Comparison of ENCODE assay signal across 13 cellular contexts in the genomic region with DNA sequence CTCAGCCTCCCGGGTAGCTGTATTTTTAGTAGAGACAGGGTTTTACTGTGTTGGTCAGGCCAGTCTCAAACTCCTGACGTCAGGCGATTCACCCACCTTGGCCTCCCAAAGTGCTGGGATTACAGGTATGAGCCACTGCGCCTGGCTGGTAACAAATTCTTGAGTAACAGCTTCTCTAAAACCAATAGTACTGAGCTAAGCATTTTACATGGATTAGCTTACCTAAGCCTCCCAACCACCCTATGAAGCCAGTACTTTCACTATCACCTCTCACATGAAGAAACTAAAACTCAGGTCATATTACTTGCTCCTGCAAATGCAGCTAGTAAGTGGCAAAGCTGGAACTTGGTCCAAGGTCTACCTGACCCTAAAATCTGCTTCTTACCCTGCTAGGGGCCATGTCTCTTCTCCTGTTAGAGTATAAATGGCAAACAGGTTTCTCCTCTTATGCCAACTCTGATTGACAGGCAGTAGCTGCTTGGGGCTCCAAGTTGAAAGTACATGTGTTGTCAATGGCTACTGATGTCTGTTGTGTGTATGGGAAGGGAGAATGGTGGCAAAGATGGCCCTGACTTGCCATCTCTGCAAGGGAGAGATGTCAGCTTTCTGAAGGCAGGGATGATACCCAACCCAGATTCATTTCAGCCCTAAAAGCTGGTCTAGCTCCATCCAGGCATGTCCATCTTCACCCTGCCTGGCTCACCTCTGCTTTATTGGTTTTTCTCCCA.
DNase-seq lines count a peak whose midpoint lies in the region; ATAC-seq and TF ChIP-seq lines count a peak whose summit lies in the region.
"Had no signal": no experiment of that assay in that cellular context is flagged by ENCODE, and none has a peak within 500 bp of the region (broad histone marks: within the 10 kb centered on the region; RNA-seq: fewer than 3 reads in every experiment).

No MANE protein-coding gene starts in this region.

- no peak for ATAC-seq in stimulated activated memory B cell treated with anti-CD40 and anti-IgM and Interleukin-4, amounts not matched to agents 10 μg/mL and 1 μg/mL and 100 μg/mL, for 72 hours
- no peak for ATAC-seq in SK-N-SH treated with all-trans-retinoic acid at 6 μM for 48 hours
- ATAC-seq in HG03045 (IDR thresholded peaks at IDR 0.05; ENCODE audit: unreplicated experiment) = no peak

- no peaks in the 10 kb centered on the region for H3K27me3 ChIP-seq in effector memory CD4-positive, alpha-beta T cell (replicated peaks; ENCODE audit: control insufficient read depth, insufficient read depth, low read length, poor library complexity, severe bottlenecking)
- H3K27me3 ChIP-seq: breast epithelium had no signal

- H3K9me3 ChIP-seq in effector memory CD4-positive, alpha-beta T cell (ENCODE audit: control insufficient read depth, low read length) = no peaks in the 10 kb centered on the region
- H3K9me3 ChIP-seq: breast epithelium had no signal

- H3K9me3 Mint-ChIP-seq in activated naive CD4-positive, alpha-beta T cell treated with anti-CD3 and anti-CD28 coated beads, Interleukin-2, amount 50 U/mL, for 24 hours = no peaks in the 10 kb centered on the region
- H3K9me3 Mint-ChIP-seq in stimulated activated memory B cell treated with anti-CD40 and anti-IgM and Interleukin-4, amounts not matched to agents 10 μg/mL and 1 μg/mL and 100 μg/mL, for 72 hours = no peaks in the 10 kb centered on the region

- H3K36me3 Mint-ChIP-seq in activated naive CD4-positive, alpha-beta T cell treated with anti-CD3 and anti-CD28 coated beads, Interleukin-2, amount 50 U/mL, for 24 hours = peaks cover 20% of the 10 kb centered on the region
- peaks cover 23% of the 10 kb centered on the region for H3K36me3 Mint-ChIP-seq in stimulated activated memory B cell treated with anti-CD40 and anti-IgM and Interleukin-4, amounts not matched to agents 10 μg/mL and 1 μg/mL and 100 μg/mL, for 72 hours

- H3K27me3 Mint-ChIP-seq in activated naive CD4-positive, alpha-beta T cell treated with anti-CD3 and anti-CD28 coated beads, Interleukin-2, amount 50 U/mL, for 24 hours = no peaks in the 10 kb centered on the region
- no peaks in the 10 kb centered on the region for H3K27me3 Mint-ChIP-seq in stimulated activated memory B cell treated with anti-CD40 and anti-IgM and Interleukin-4, amounts not matched to agents 10 μg/mL and 1 μg/mL and 100 μg/mL, for 72 hours

- H3K36me3 ChIP-seq in effector memory CD4-positive, alpha-beta T cell (ENCODE audit: control insufficient read depth, insufficient read depth, low read length) = peaks cover 20% of the 10 kb centered on the region
- H3K36me3 ChIP-seq: breast epithelium had no signal

- peak overlapping the region; percentile 21 for H3K27ac Mint-ChIP-seq in activated naive CD4-positive, alpha-beta T cell treated with anti-CD3 and anti-CD28 coated beads, Interleukin-2, amount 50 U/mL, for 24 hours
- H3K27ac Mint-ChIP-seq in stimulated activated memory B cell treated with anti-CD40 and anti-IgM and Interleukin-4, amounts not matched to agents 10 μg/mL and 1 μg/mL and 100 μg/mL, for 72 hours = peak overlapping the region; percentile 31

- no peak for DNase-seq in activated naive CD4-positive, alpha-beta T cell treated with Interleukin-2 at 50 U/mL for 16 hours
- DNase-seq in RPMI8226 (peak; percentile 90), cortex of kidney (lab: John Stamatoyannopoulos, UW) (no peak)
- no peak for DNase-seq in effector memory CD4-positive, alpha-beta T cell
- DNase-seq: hippocampal formation, NCI-H187 treated with DMSO at 0.1 percent for 48 hours, posterior cingulate gyrus, T1000 had no signal

- no peak overlapping the region for H3K4me3 Mint-ChIP-seq in activated naive CD4-positive, alpha-beta T cell treated with anti-CD3 and anti-CD28 coated beads, Interleukin-2, amount 50 U/mL, for 24 hours
- H3K4me3 Mint-ChIP-seq in stimulated activated memory B cell treated with anti-CD40 and anti-IgM and Interleukin-4, amounts not matched to agents 10 μg/mL and 1 μg/mL and 100 μg/mL, for 72 hours = no peak overlapping the region

- peak overlapping the region; percentile 41 for H3K27ac ChIP-seq in effector memory CD4-positive, alpha-beta T cell (ENCODE audit: insufficient read depth, low read length, poor library complexity, severe bottlenecking)
- H3K27ac ChIP-seq: breast epithelium had no signal

- H3K4me1 ChIP-seq in effector memory CD4-positive, alpha-beta T cell (ENCODE audit: control insufficient read depth, insufficient read depth, low read length, poor library complexity, severe bottlenecking) = peaks cover 40% of the 10 kb centered on the region
- H3K4me1 ChIP-seq: breast epithelium had no signal

- H3K4me1 Mint-ChIP-seq in activated naive CD4-positive, alpha-beta T cell treated with anti-CD3 and anti-CD28 coated beads, Interleukin-2, amount 50 U/mL, for 24 hours = peaks cover 67% of the 10 kb centered on the region
- peaks cover 51% of the 10 kb centered on the region for H3K4me1 Mint-ChIP-seq in stimulated activated memory B cell treated with anti-CD40 and anti-IgM and Interleukin-4, amounts not matched to agents 10 μg/mL and 1 μg/mL and 100 μg/mL, for 72 hours

- H3K4me3 ChIP-seq in effector memory CD4-positive, alpha-beta T cell (ENCODE audit: insufficient read depth, low read depth, low read length, poor library complexity, severe bottlenecking) = no peak overlapping the region
- H3K4me3 ChIP-seq: breast epithelium had no signal

TF ChIP-seq in SK-N-SH treated with all-trans-retinoic acid at 6 μM for 48 hours, 23 proteins besides CTCF, POLR2A, EP300 and RAD21:
- TF ChIP-seq TOX (CRISPR knock-in tag; IDR thresholded peaks at IDR 0.05; ENCODE audit: borderline replicate concordance) (no peak), OSR1 (CRISPR knock-in tag; IDR thresholded peaks at IDR 0.05) (no peak), ESRRG (CRISPR knock-in tag; IDR thresholded peaks at IDR 0.05) (no peak), RARB (CRISPR knock-in tag; IDR thresholded peaks at IDR 0.05) (no peak), PPARA (CRISPR knock-in tag; IDR thresholded peaks at IDR 0.05; ENCODE audit: borderline replicate concordance) (no peak), ISL1 (CRISPR knock-in tag; IDR thresholded peaks at IDR 0.05) (no peak), ZFP3 (CRISPR knock-in tag; IDR thresholded peaks at IDR 0.05) (no peak), ARNTL (CRISPR knock-in tag; IDR thresholded peaks at IDR 0.05; ENCODE audit: borderline replicate concordance, low read depth) (no peak), GLIS3 (CRISPR knock-in tag; IDR thresholded peaks at IDR 0.05) (no peak), ZNF70 (CRISPR knock-in tag; IDR thresholded peaks at IDR 0.05) (no peak), CSDC2 (CRISPR knock-in tag; IDR thresholded peaks at IDR 0.05) (no peak)
- TF ChIP-seq, protein P1, sequence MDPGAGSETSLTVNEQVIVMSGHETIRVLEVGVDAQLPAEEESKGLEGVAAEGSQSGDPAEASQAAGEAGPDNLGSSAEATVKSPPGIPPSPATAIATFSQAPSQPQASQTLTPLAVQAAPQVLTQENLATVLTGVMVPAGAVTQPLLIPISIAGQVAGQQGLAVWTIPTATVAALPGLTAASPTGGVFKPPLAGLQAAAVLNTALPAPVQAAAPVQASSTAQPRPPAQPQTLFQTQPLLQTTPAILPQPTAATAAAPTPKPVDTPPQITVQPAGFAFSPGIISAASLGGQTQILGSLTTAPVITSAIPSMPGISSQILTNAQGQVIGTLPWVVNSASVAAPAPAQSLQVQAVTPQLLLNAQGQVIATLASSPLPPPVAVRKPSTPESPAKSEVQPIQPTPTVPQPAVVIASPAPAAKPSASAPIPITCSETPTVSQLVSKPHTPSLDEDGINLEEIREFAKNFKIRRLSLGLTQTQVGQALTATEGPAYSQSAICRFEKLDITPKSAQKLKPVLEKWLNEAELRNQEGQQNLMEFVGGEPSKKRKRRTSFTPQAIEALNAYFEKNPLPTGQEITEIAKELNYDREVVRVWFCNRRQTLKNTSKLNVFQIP (CRISPR knock-in tag; IDR thresholded peaks at IDR 0.05; ENCODE audit: borderline replicate concordance, low read depth) = no peak
TF ChIP-seq in SK-N-SH treated with all-trans-retinoic acid at 6 μM for 48 hours: peak in this region for 0.
